Comparison of ENCODE assay signal across 9 cellular contexts in genomic region chr16:56667581-56668571, GRCh38. TPM values are rescaled to one million over a fixed set of nuclear protein-coding genes. Genes with fewer than 3 reads are reported as not detected.
DNase-seq lines count a peak whose midpoint lies in the region; ATAC-seq and TF ChIP-seq lines count a peak whose summit lies in the region.
"Had no signal": no experiment of that assay in that cellular context is flagged by ENCODE, and none has a peak within 500 bp of the region (broad histone marks: within the 10 kb centered on the region; RNA-seq: fewer than 3 reads in every experiment).

MT1G (minus strand) TSS chr16:56668065; CDS start chr16:56667993, 72 bp downstream.

- H2AFZ ChIP-seq in fibroblast of lung (ENCODE audit: low read length) (no peak within 1 kb of the TSS), PC-3 (ENCODE audit: low read length) (no peak within 1 kb of the TSS)

- H3K4me1 ChIP-seq in fibroblast of lung (ENCODE audit: control insufficient read depth, extremely low read depth, insufficient read depth, low read length) (peaks cover 3% of the 10 kb centered on the region), prostate gland (replicated peaks) (peaks cover 6% of the 10 kb centered on the region), PC-3 (ENCODE audit: insufficient read depth, low read length) (peaks cover 13% of the 10 kb centered on the region)

- TF ChIP-seq CTCF in fibroblast of lung (conservative IDR thresholded peaks at IDR 0.05 in 1 of 2, IDR thresholded peaks at IDR 0.05 in 1 of 2; ENCODE audit: low read depth in 1 of 2, low read length in 2 of 2) (no peak), prostate gland (IDR thresholded peaks at IDR 0.05) (no peak), PC-3 (conservative IDR thresholded peaks at IDR 0.05; ENCODE audit: low read depth, low read length) (no peak)

- CTCF ChIA-PET in PC-3 (lab: Charles Lee) = no interaction called here

- no peak within 1 kb of the TSS for H3K4me3 ChIP-seq in fibroblast of lung (replicated peaks in 1 of 4; ENCODE audit: control extremely low read depth in 1 of 4, insufficient read depth in 1 of 4, low read depth in 3 of 4, low read length in 4 of 4)
- peak within 1 kb of the TSS; percentile 14 to 17 for H3K4me3 ChIP-seq in prostate gland
- no peak within 1 kb of the TSS for H3K4me3 ChIP-seq in PC-3 (ENCODE audit: low read length)

- H3K27me3 ChIP-seq in fibroblast of lung (ENCODE audit: control insufficient read depth, insufficient read depth, low read length) = peaks cover 41% of the 10 kb centered on the region
- no peaks in the 10 kb centered on the region for H3K27me3 ChIP-seq in prostate gland (replicated peaks; ENCODE audit: insufficient read depth)
- H3K27me3 ChIP-seq in PC-3 (ENCODE audit: low read length) = no peaks in the 10 kb centered on the region

- H3K9me3 ChIP-seq in T-helper 17 cell (ENCODE audit: control insufficient read depth, low read length, poor library complexity, severe bottlenecking) (no peaks in the 10 kb centered on the region), fibroblast of lung (ENCODE audit: control insufficient read depth, insufficient read depth, low read depth, low read length) (no peaks in the 10 kb centered on the region), prostate gland (no peaks in the 10 kb centered on the region), PC-3 (ENCODE audit: low read length) (no peaks in the 10 kb centered on the region)

- H3K9ac ChIP-seq in fibroblast of lung (ENCODE audit: insufficient read depth, low read length) = no peak within 1 kb of the TSS
- H3K9ac ChIP-seq in PC-3 (ENCODE audit: low read length) = no peak within 1 kb of the TSS

- H3K9me2 ChIP-seq in PC-3 (replicated peaks; ENCODE audit: low read length) = no peaks in the 10 kb centered on the region

- intact Hi-C loops in prostate gland (cut with DNase I) = no loop called here
- intact Hi-C loops in PC-3 (cut with micrococcal nuclease) = no loop called here

- TF ChIP-seq POLR2A in prostate gland (IDR thresholded peaks at IDR 0.05) (no peak), GM18505 (IDR thresholded peaks at IDR 0.05; ENCODE audit: borderline replicate concordance, extremely low read depth, insufficient read depth, insufficient read length) (no peak)

- H3K27me3 Mint-ChIP-seq in T-helper 17 cell = peaks cover 45% of the 10 kb centered on the region

- DNase-seq in ELF-1 (ENCODE audit: low read depth, low spot score) (peak; percentile 70), T-helper 17 cell (no peak), fibroblast of lung (ENCODE audit: low read depth in 2 of 2) (peak; percentile 15 to 16), prostate gland (ENCODE audit: low spot score) (peak; percentile 33), superior temporal gyrus (ENCODE audit: extremely low spot score) (no peak), PC-3 (no peak), amniotic stem cell (lab: John Stamatoyannopoulos, UW) (no peak)

- BruUV-seq in PC-3 (replicated peaks; lab: Mats Ljungman, UMichigan) = no TSS peak

- H3K36me3 ChIP-seq in fibroblast of lung (ENCODE audit: control insufficient read depth, insufficient read depth, low read length) = no peaks in the 10 kb centered on the region
- no peaks in the 10 kb centered on the region for H3K36me3 ChIP-seq in prostate gland
- no peaks in the 10 kb centered on the region for H3K36me3 ChIP-seq in PC-3 (ENCODE audit: low read depth, low read length)

- no peaks in the 10 kb centered on the region for H3K79me2 ChIP-seq in fibroblast of lung (ENCODE audit: control insufficient read depth, insufficient read depth, low read length)
- H3K79me2 ChIP-seq in PC-3 (ENCODE audit: low read length) = no peaks in the 10 kb centered on the region

- H3K27ac Mint-ChIP-seq in T-helper 17 cell = no peak within 1 kb of the TSS

- peaks cover 21% of the 10 kb centered on the region for H3K4me1 Mint-ChIP-seq in T-helper 17 cell

- WGBS in prostate gland = 13% methylated on average over 44 of the region's 46 CpGs

- no peaks in the 10 kb centered on the region for H4K20me1 ChIP-seq in fibroblast of lung (ENCODE audit: control insufficient read depth, extremely low read depth, insufficient read depth, low read length)
- no peaks in the 10 kb centered on the region for H4K20me1 ChIP-seq in PC-3 (ENCODE audit: low read length)

- no peaks in the 10 kb centered on the region for H3F3A ChIP-seq in PC-3 (ENCODE audit: low read length, unreplicated experiment)

- H3K36me3 Mint-ChIP-seq in T-helper 17 cell (ENCODE audit: low read depth) = peaks cover 2% of the 10 kb centered on the region

- H3K4me2 ChIP-seq in fibroblast of lung (ENCODE audit: extremely low read depth, insufficient read depth, low read length) (peak within 1 kb of the TSS; percentile 8), PC-3 (ENCODE audit: low read length) (no peak within 1 kb of the TSS)

- ATAC-seq in T-helper 17 cell (peak; percentile 58), GM18505 (IDR thresholded peaks at IDR 0.05; ENCODE audit: unreplicated experiment) (no peak), PC-3 (no peak)

- POLR2A ChIA-PET in PC-3 (lab: Charles Lee; ENCODE audit: unreplicated experiment) = no interaction called here

- H3K4me3 Mint-ChIP-seq in T-helper 17 cell = peak within 1 kb of the TSS; percentile 71

- no peak within 1 kb of the TSS for H3K27ac ChIP-seq in fibroblast of lung (ENCODE audit: insufficient read depth, low read length)
- H3K27ac ChIP-seq in prostate gland = no peak within 1 kb of the TSS
- no peak within 1 kb of the TSS for H3K27ac ChIP-seq in PC-3 (ENCODE audit: low read length)

RNA-seq across cellular contexts. Expression of gene MT1G, which starts in this region (rescaled TPM):
- total RNA-seq in T-helper 17 cell (under 1 TPM in 1 of 2 donors, not detected in 1; 0.85 TPM), fibroblast of lung (11.6 and 16.4 TPM in 2 replicates), prostate gland (100 to 1,000 TPM; 189 to 745 TPM), PC-3 (2014; rRNA removed) (not detected in 2 replicates)
- 5.7 and 9.1 TPM in 2 replicates for polyA plus RNA-seq in fibroblast of lung
- polyA plus RNA-seq in fibroblast of lung (2012) = 10.1 and 12.3 TPM in 2 replicates
- 1.3 and 10.2 TPM in 2 replicates for polyA minus RNA-seq in fibroblast of lung (ENCODE audit: low replicate concordance)
- total RNA-seq: pulmonary artery endothelial cell had no signal

Comparison
In these comparisons a context has a peak if more than half of its experiments do, and no peak if none do; other contexts are left out.
1. RNA of gene MT1G (total RNA-seq): 189 to 745 TPM in prostate gland; 11.6 to 16.4 TPM in fibroblast of lung, 0.85 TPM in T-helper 17 cell and not detected in PC-3; every median in the first group is over 10 times any median in the second.
2. Peak in ATAC-seq in T-helper 17 cell; RNA of the gene not detected or under 1 TPM.
3. DNase-seq: peak in ELF-1 (single experiment), fibroblast of lung (2 of 2) and prostate gland (single experiment); none in T-helper 17 cell (0 of 3), superior temporal gyrus (single experiment), PC-3 (single experiment) and amniotic stem cell (single experiment).
4. H3K4me3 ChIP-seq: peak in prostate gland (2 of 2); none in fibroblast of lung (0 of 4) and PC-3 (single experiment).